Comparison of ENCODE assay signal across 1 cellular context in genomic region chr1:44730741-44731512, GRCh38.
TF ChIP-seq lines count a peak whose summit lies in the region.

TSS of gene RNU5D-1 (minus strand) at chr1:44731170.

TF ChIP-seq in HepG2, 621 proteins besides CTCF, POLR2A, EP300 and RAD21 (continued from another document and continues in another):
- TF ChIP-seq ZNF503 (CRISPR knock-in tag; IDR thresholded peaks at IDR 0.05) (no peak), FOXK2 (IDR thresholded peaks at IDR 0.05) (peak; percentile 43; the same call in 1 of the 2 replicates), MIXL1 (CRISPR knock-in tag; IDR thresholded peaks at IDR 0.05) (no peak; the same call in 1 of the 2 replicates), POLR2AphosphoS2 (IDR thresholded peaks at IDR 0.05; ENCODE audit: low read depth, low read length) (peak; percentile 94), HMGA1 (CRISPR knock-in tag; conservative IDR thresholded peaks at IDR 0.05) (no peak), KLF6 (CRISPR knock-in tag; IDR thresholded peaks at IDR 0.05) (peak; percentile 12; the same call in 1 of the 2 replicates), SP2 (CRISPR knock-in tag; IDR thresholded peaks at IDR 0.05) (no peak), ZNF746 (CRISPR knock-in tag; IDR thresholded peaks at IDR 0.05) (no peak), DR1 (CRISPR knock-in tag; IDR thresholded peaks at IDR 0.05) (peak; percentile 84), FOXO1 (CRISPR knock-in tag; IDR thresholded peaks at IDR 0.05) (no peak), SMARCC2 (IDR thresholded peaks at IDR 0.05) (no peak), ZNF615 (CRISPR knock-in tag; IDR thresholded peaks at IDR 0.05; ENCODE audit: borderline replicate concordance) (peak; percentile 22; the same call in 1 of the 2 replicates), NONO (IDR thresholded peaks at IDR 0.05) (0 out of 2 replicates have a peak, but pooled peaks have one; percentile 17), NONO (CRISPR knock-in tag; conservative IDR thresholded peaks at IDR 0.05) (peak; percentile 84), LRRFIP1 (CRISPR knock-in tag; conservative IDR thresholded peaks at IDR 0.05) (no peak), HMGXB3 (CRISPR knock-in tag; IDR thresholded peaks at IDR 0.05; ENCODE audit: borderline replicate concordance) (no peak; the same call in 1 of the 2 replicates), ZSCAN29 (CRISPR knock-in tag; conservative IDR thresholded peaks at IDR 0.05) (0 out of 2 replicates have a peak, but pooled peaks have one; percentile 32), ZNF773 (CRISPR knock-in tag; IDR thresholded peaks at IDR 0.05; ENCODE audit: borderline replicate concordance) (no peak), ZNF24 (IDR thresholded peaks at IDR 0.05) (no peak), NR2C2 (CRISPR knock-in tag; IDR thresholded peaks at IDR 0.05; ENCODE audit: borderline replicate concordance) (no peak), ESRRA (CRISPR knock-in tag; IDR thresholded peaks at IDR 0.05; ENCODE audit: low read depth) (0 out of 2 replicates have a peak, but pooled peaks have one; percentile 23), SIX4 (CRISPR knock-in tag; IDR thresholded peaks at IDR 0.05) (peak; percentile 10; the same call in 1 of the 2 replicates), PHF21A (CRISPR knock-in tag; IDR thresholded peaks at IDR 0.05) (peak; percentile 80; the same call in 1 of the 2 replicates), FOXP1 (IDR thresholded peaks at IDR 0.05) (no peak; the same call in 1 of the 2 replicates), FOXP1 (CRISPR knock-in tag; IDR thresholded peaks at IDR 0.05) (no peak), ZNF607 (CRISPR knock-in tag; IDR thresholded peaks at IDR 0.05; ENCODE audit: borderline replicate concordance) (no peak), ZNF530 (CRISPR knock-in tag; IDR thresholded peaks at IDR 0.05; ENCODE audit: low read depth) (no peak), MBNL3 (CRISPR knock-in tag; conservative IDR thresholded peaks at IDR 0.05) (no peak), ZHX2 (IDR thresholded peaks at IDR 0.05; ENCODE audit: low read depth) (no peak), ZHX2 (CRISPR knock-in tag; IDR thresholded peaks at IDR 0.05; ENCODE audit: borderline replicate concordance) (no peak), ZNF691 (CRISPR knock-in tag; IDR thresholded peaks at IDR 0.05; ENCODE audit: borderline replicate concordance, low read depth) (no peak), REXO4 (CRISPR knock-in tag; IDR thresholded peaks at IDR 0.05; ENCODE audit: borderline replicate concordance) (no peak), ZNF17 (CRISPR knock-in tag; IDR thresholded peaks at IDR 0.05) (no peak), ZFY (CRISPR knock-in tag; IDR thresholded peaks at IDR 0.05) (no peak), JDP2 (CRISPR knock-in tag; IDR thresholded peaks at IDR 0.05; ENCODE audit: borderline replicate concordance) (no peak; the same call in 1 of the 2 replicates), ZNF275 (CRISPR knock-in tag; IDR thresholded peaks at IDR 0.05; ENCODE audit: borderline replicate concordance) (peak; percentile 38; the same call in 1 of the 2 replicates), FOSL1 (CRISPR knock-in tag; IDR thresholded peaks at IDR 0.05; ENCODE audit: borderline replicate concordance) (peak; percentile 66; the same call in 1 of the 2 replicates), ZNF34 (CRISPR knock-in tag; IDR thresholded peaks at IDR 0.05; ENCODE audit: borderline replicate concordance) (no peak), ZBTB38 (CRISPR knock-in tag; IDR thresholded peaks at IDR 0.05) (no peak), ZNF121 (CRISPR knock-in tag; IDR thresholded peaks at IDR 0.05) (no peak), ZNF609 (CRISPR knock-in tag; IDR thresholded peaks at IDR 0.05; ENCODE audit: borderline replicate concordance) (no peak), ZNF672 (CRISPR knock-in tag; IDR thresholded peaks at IDR 0.05) (no peak), THAP11 (CRISPR knock-in tag; IDR thresholded peaks at IDR 0.05) (peak; percentile 75), ZBTB7B (CRISPR knock-in tag; IDR thresholded peaks at IDR 0.05) (peak; percentile 3; the same call in 1 of the 2 replicates)
